Comparison of ENCODE assay signal across 25 cellular contexts in genomic region chr7:158322616-158323530, GRCh38.
"Had no signal": no experiment of that assay in that cellular context is flagged by ENCODE, and none has a peak within 500 bp of the region (broad histone marks: within the 10 kb centered on the region; RNA-seq: fewer than 3 reads in every experiment).

No MANE protein-coding gene starts in this region.

- H3K4me2 ChIP-seq: smooth muscle cell had no signal

- ATAC-seq: activated CD8-positive, alpha-beta T cell treated with anti-CD3 and anti-CD28 coated beads, Interleukin-2, amount 10 ng/mL, durations not matched to agents 7 days and 5 days; effector memory CD8-positive, alpha-beta T cell; left ventricle myocardium superior had no signal

- DNase-seq: activated CD4-positive, alpha-beta T cell treated with anti-CD3 and anti-CD28 coated beads, Interleukin-2, amount 50 U/mL, for 1 hour; activated CD4-positive, CD25-positive, alpha-beta regulatory T cell treated with anti-CD3 and anti-CD28 coated beads, Interleukin-2, amount 50 U/mL, for 72 hours; activated CD8-positive, alpha-beta T cell treated with anti-CD3 and anti-CD28 coated beads, Interleukin-2, amount 10 ng/mL, durations not matched to agents 7 days and 5 days; activated gamma-delta T cell; aorta; caudate nucleus; dermis blood vessel endothelial cell; effector memory CD8-positive, alpha-beta T cell; glutamatergic neuron; hypothalamus; left ventricle myocardium superior; midbrain; sigmoid colon; stimulated activated CD4-positive, alpha-beta T cell treated with anti-CD3 and anti-CD28 coated beads, Interleukin-2, amount 100 ng/mL, for 48 hours; stimulated activated CD8-positive, alpha-beta memory T cell treated with anti-CD3 and anti-CD28 coated beads, Interleukin-4, amount 100 ng/mL, for 48 hours; stimulated activated naive CD4-positive, alpha-beta T cell; WERI-Rb-1 had no signal

- H3K36me3 ChIP-seq: esophagus muscularis mucosa, sigmoid colon, thoracic aorta, upper lobe of left lung, WERI-Rb-1 had no signal

- H3K27ac Mint-ChIP-seq: activated CD8-positive, alpha-beta T cell treated with anti-CD3 and anti-CD28 coated beads, Interleukin-2, amount 10 ng/mL, durations not matched to agents 7 days and 5 days; activated naive CD4-positive, alpha-beta T cell treated with anti-CD3 and anti-CD28 coated beads, Interleukin-2, amount 50 U/mL, for 24 hours; activated T-helper 1 cell treated with anti-CD3 and anti-CD28 coated beads, Interleukin-12 subunit alpha, Interleukin-12 subunit beta, Interleukin-2, Interleukin-4 antibody, amounts not matched to agents 30 ng/mL and 10 ng/mL and 1 ng/mL, durations not matched to agents 14 hours and 24 hours and 36 hours; effector memory CD8-positive, alpha-beta T cell; natural killer cell treated with Interleukin-12 subunit alpha and Interleukin-12 subunit beta and Interleukin-15 and Interleukin-18, amount 100 ng/mL, for 72 hours had no signal

- H3K4me3 Mint-ChIP-seq: activated CD8-positive, alpha-beta T cell treated with anti-CD3 and anti-CD28 coated beads, Interleukin-2, amount 10 ng/mL, durations not matched to agents 7 days and 5 days; activated naive CD4-positive, alpha-beta T cell treated with anti-CD3 and anti-CD28 coated beads, Interleukin-2, amount 50 U/mL, for 24 hours; activated T-helper 1 cell treated with anti-CD3 and anti-CD28 coated beads, Interleukin-12 subunit alpha, Interleukin-12 subunit beta, Interleukin-2, Interleukin-4 antibody, amounts not matched to agents 30 ng/mL and 10 ng/mL and 1 ng/mL, durations not matched to agents 14 hours and 24 hours and 36 hours; brain; effector memory CD8-positive, alpha-beta T cell; natural killer cell treated with Interleukin-12 subunit alpha and Interleukin-12 subunit beta and Interleukin-15 and Interleukin-18, amount 100 ng/mL, for 72 hours had no signal

- H3K27ac ChIP-seq: esophagus muscularis mucosa, sigmoid colon, thoracic aorta, upper lobe of left lung, WERI-Rb-1 had no signal

- H3K9me3 ChIP-seq: esophagus muscularis mucosa, sigmoid colon, thoracic aorta, upper lobe of left lung had no signal

- H3K36me3 Mint-ChIP-seq: activated naive CD4-positive, alpha-beta T cell treated with anti-CD3 and anti-CD28 coated beads, Interleukin-2, amount 50 U/mL, for 24 hours had no signal

- H3K4me1 Mint-ChIP-seq: activated naive CD4-positive, alpha-beta T cell treated with anti-CD3 and anti-CD28 coated beads, Interleukin-2, amount 50 U/mL, for 24 hours had no signal

- H3K4me3 ChIP-seq: esophagus muscularis mucosa, sigmoid colon, smooth muscle cell, thoracic aorta, upper lobe of left lung had no signal
